Comparison of ENCODE assay signal across 1 cellular context in the genomic region with DNA sequence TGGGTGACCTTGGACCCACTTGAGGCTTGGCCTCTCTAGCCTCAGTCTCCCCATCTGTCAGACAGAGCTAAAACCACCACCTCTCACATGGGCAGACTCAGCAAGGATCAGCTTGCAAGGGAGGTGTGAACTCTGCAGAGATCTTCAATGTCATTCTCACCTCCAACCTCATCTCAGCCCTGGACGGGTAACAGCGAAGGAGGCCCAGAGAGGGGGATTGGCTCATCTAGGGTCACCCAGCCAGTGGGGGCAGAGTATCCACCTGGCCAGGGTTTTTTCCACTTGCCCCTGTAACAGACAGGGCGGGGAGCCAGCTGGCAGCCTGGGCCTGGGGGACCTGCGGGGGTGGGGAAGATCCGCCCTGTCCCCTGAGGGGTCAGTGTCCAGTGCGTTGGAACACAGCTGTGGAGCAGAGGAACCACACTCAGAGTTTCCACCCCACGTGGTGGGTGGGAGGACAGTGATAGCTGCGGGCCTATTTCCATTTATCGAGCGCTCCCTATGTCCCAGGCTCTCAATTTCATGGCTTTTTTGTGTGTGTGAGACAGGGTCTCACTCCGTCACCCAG.
TF ChIP-seq lines count a peak whose summit lies in the region.

No MANE protein-coding gene starts in this region.

TF ChIP-seq in liver, 16 proteins besides CTCF, POLR2A, EP300 and RAD21 (continued from another document):
- TF ChIP-seq, protein P1, sequence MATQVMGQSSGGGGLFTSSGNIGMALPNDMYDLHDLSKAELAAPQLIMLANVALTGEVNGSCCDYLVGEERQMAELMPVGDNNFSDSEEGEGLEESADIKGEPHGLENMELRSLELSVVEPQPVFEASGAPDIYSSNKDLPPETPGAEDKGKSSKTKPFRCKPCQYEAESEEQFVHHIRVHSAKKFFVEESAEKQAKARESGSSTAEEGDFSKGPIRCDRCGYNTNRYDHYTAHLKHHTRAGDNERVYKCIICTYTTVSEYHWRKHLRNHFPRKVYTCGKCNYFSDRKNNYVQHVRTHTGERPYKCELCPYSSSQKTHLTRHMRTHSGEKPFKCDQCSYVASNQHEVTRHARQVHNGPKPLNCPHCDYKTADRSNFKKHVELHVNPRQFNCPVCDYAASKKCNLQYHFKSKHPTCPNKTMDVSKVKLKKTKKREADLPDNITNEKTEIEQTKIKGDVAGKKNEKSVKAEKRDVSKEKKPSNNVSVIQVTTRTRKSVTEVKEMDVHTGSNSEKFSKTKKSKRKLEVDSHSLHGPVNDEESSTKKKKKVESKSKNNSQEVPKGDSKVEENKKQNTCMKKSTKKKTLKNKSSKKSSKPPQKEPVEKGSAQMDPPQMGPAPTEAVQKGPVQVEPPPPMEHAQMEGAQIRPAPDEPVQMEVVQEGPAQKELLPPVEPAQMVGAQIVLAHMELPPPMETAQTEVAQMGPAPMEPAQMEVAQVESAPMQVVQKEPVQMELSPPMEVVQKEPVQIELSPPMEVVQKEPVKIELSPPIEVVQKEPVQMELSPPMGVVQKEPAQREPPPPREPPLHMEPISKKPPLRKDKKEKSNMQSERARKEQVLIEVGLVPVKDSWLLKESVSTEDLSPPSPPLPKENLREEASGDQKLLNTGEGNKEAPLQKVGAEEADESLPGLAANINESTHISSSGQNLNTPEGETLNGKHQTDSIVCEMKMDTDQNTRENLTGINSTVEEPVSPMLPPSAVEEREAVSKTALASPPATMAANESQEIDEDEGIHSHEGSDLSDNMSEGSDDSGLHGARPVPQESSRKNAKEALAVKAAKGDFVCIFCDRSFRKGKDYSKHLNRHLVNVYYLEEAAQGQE (IDR thresholded peaks at IDR 0.05) = no peak
- TF ChIP-seq HNF4A (conservative IDR thresholded peaks at IDR 0.05) (peak in 1 of 2 donors; percentile 24), EGR1 (IDR thresholded peaks at IDR 0.05; ENCODE audit: low read depth in 2 of 2) (peak in 1 of 2 donors; percentile 18), RXRA (IDR thresholded peaks at IDR 0.05) (peak in 1 of 2 donors; percentile 22), GABPA (IDR thresholded peaks at IDR 0.05 in 1 of 2, conservative IDR thresholded peaks at IDR 0.05 in 1 of 2) (no peak), JUND (IDR thresholded peaks at IDR 0.05) (no peak)
